Comparison of ENCODE assay signal across 24 cellular contexts in genomic region chr17:30256756-30257506, GRCh38. TPM values are rescaled to one million over a fixed set of nuclear protein-coding genes. Genes with fewer than 3 reads are reported as not detected.
DNase-seq lines count a peak whose midpoint lies in the region; ATAC-seq, FAIRE-seq and TF ChIP-seq lines count a peak whose summit lies in the region.
"Had no signal": no experiment of that assay in that cellular context is flagged by ENCODE, and none has a peak within 500 bp of the region (broad histone marks: within the 10 kb centered on the region; RNA-seq: fewer than 3 reads in every experiment).

No MANE protein-coding gene starts in this region.

- H3K4ac ChIP-seq in mesenchymal stem cell (ENCODE audit: low read depth in 1 of 2, low read length in 2 of 2): no peak overlapping the region

- H3K79me1 ChIP-seq in mesenchymal stem cell (replicated peaks; ENCODE audit: low read length, poor library complexity, severe bottlenecking): peaks cover 19% of the 10 kb centered on the region

- no peak overlapping the region for H2BK120ac ChIP-seq in mesenchymal stem cell (ENCODE audit: low read depth, low read length)

- H3K14ac ChIP-seq in mesenchymal stem cell (ENCODE audit: low read length in 2 of 2): no peak overlapping the region

- no peak overlapping the region for H3K4me2 ChIP-seq in mesenchymal stem cell (ENCODE audit: low read length, poor library complexity, severe bottlenecking)

- no peak for ATAC-seq in pancreas
- ATAC-seq: activated naive CD8-positive, alpha-beta T cell treated with anti-CD3 and anti-CD28 coated beads, Interleukin-2, amount 50 U/mL, for 24 hours; gastroesophageal sphincter; naive thymus-derived CD4-positive, alpha-beta T cell; sciatic nerve had no signal

- no peak overlapping the region for H2BK5ac ChIP-seq in mesenchymal stem cell (ENCODE audit: low read depth, low read length, poor library complexity, severe bottlenecking)

- H2BK12ac ChIP-seq in mesenchymal stem cell (ENCODE audit: low read length in 2 of 2): no peak overlapping the region

- DNase-seq in EH (ENCODE audit: low read depth): peak; percentile 63
- DNase-seq in HS-5 (ENCODE audit: low read depth): peak; percentile 39
- DNase-seq in cardiac fibroblast (ENCODE audit: low read depth in 2 of 2): peak; percentile 34 to 64
- DNase-seq in mesenchymal stem cell: peak; percentile 67
- no peak for DNase-seq in coronary artery (ENCODE audit: low spot score)
- DNase-seq in pancreas: no peak
- no peak for DNase-seq in activated CD4-positive, CD25-positive, alpha-beta regulatory T cell (lab: John Stamatoyannopoulos, UW)
- no peak for DNase-seq in NCI-H446 (lab: John Stamatoyannopoulos, UW)
- DNase-seq: activated CD4-positive, alpha-beta T cell treated with anti-CD3 and anti-CD28 coated beads, Interleukin-2, amount 10 ng/mL, durations not matched to agents 24 days and 14 days; activated naive CD8-positive, alpha-beta T cell treated with anti-CD3 and anti-CD28 coated beads, Interleukin-2, amount 50 U/mL, for 24 hours; CD4-positive, CD25-positive, alpha-beta regulatory T cell; dermis blood vessel endothelial cell; DMS153; kidney glomerular epithelial cell; mesendoderm; naive thymus-derived CD4-positive, alpha-beta T cell; NCI-H524; ovary had no signal

- no peak overlapping the region for H3K4me3 ChIP-seq in cardiac fibroblast (replicated peaks in 1 of 2; ENCODE audit: low read depth in 2 of 2, low read length in 2 of 2)
- no peak overlapping the region for H3K4me3 ChIP-seq in mesenchymal stem cell (ENCODE audit: insufficient read depth in 1 of 2, low read depth in 1 of 2, low read length in 2 of 2)
- no peak overlapping the region for H3K4me3 ChIP-seq in coronary artery
- no peak overlapping the region for H3K4me3 ChIP-seq in pancreas
- H3K4me3 ChIP-seq: breast epithelium, gastroesophageal sphincter, ovary had no signal

- 81% methylated on average over 2 of the region's 5 CpGs for WGBS in mesenchymal stem cell
- 84 to 90% methylated on average over 5 of the region's 5 CpGs for WGBS in pancreas, 2 donors

- H4K91ac ChIP-seq in mesenchymal stem cell (ENCODE audit: low read length): no peak overlapping the region

- H3K9ac ChIP-seq in mesenchymal stem cell (ENCODE audit: low read length): no peak overlapping the region

- H2AK5ac ChIP-seq in mesenchymal stem cell (ENCODE audit: low read length, severe bottlenecking): no peak overlapping the region

- H4K8ac ChIP-seq in mesenchymal stem cell (ENCODE audit: low read length): no peak overlapping the region

- no peaks in the 10 kb centered on the region for H3K9me3 ChIP-seq in mesenchymal stem cell (ENCODE audit: control insufficient read depth, low read length)
- no peaks in the 10 kb centered on the region for H3K9me3 ChIP-seq in pancreas
- H3K9me3 ChIP-seq: breast epithelium, gastroesophageal sphincter, ovary had no signal

- intact Hi-C loops in pancreas (cut with DNase I): no loop called here

- H3K18ac ChIP-seq in mesenchymal stem cell (ENCODE audit: low read depth in 1 of 2, low read length in 2 of 2): no peak overlapping the region

- H2BK15ac ChIP-seq in mesenchymal stem cell (ENCODE audit: low read depth, poor library complexity, severe bottlenecking): no peak overlapping the region

- H3K36me3 ChIP-seq in mesenchymal stem cell (ENCODE audit: control insufficient read depth in 1 of 2, insufficient read depth in 2 of 2, low read depth in 1 of 2, low read length in 2 of 2) (peaks cover 15 to 55% of the 10 kb centered on the region in 2 experiments), pancreas (peaks cover 0 to 13% (median 0%) of the 10 kb centered on the region in 3 donors)
- H3K36me3 ChIP-seq: breast epithelium, ovary had no signal

- H3K27ac ChIP-seq in mesenchymal stem cell (ENCODE audit: low read length, poor library complexity, severe bottlenecking) (no peak overlapping the region), coronary artery (no peak overlapping the region), pancreas (no peak overlapping the region)
- H3K27ac ChIP-seq: breast epithelium, gastroesophageal sphincter, ovary, RWPE1 had no signal

- TF ChIP-seq CTCF in cardiac fibroblast (IDR thresholded peaks at IDR 0.05; ENCODE audit: low read depth, low read length) (no peak), coronary artery (IDR thresholded peaks at IDR 0.05) (no peak), pancreas (IDR thresholded peaks at IDR 0.05) (no peak)

- H3K4me1 ChIP-seq in mesenchymal stem cell (ENCODE audit: control insufficient read depth, insufficient read depth, low read depth, low read length) (peaks cover 4% of the 10 kb centered on the region), pancreas (no peaks in the 10 kb centered on the region)
- H3K4me1 ChIP-seq: breast epithelium, gastroesophageal sphincter had no signal

- no peak overlapping the region for H3K23ac ChIP-seq in mesenchymal stem cell (ENCODE audit: low read length in 2 of 2)

- no peak for FAIRE-seq in pancreas (lab: Jason Lieb, UNC)
- FAIRE-seq: H1 had no signal

- no peak overlapping the region for H2AFZ ChIP-seq in mesenchymal stem cell (ENCODE audit: low read depth, low read length)

- no peaks in the 10 kb centered on the region for H3K27me3 ChIP-seq in mesenchymal stem cell (ENCODE audit: control insufficient read depth in 1 of 2, insufficient read depth in 1 of 2, low read length in 2 of 2)
- H3K27me3 ChIP-seq in pancreas: no peaks in the 10 kb centered on the region
- H3K27me3 ChIP-seq: breast epithelium, gastroesophageal sphincter, ovary had no signal

RNA-seq across cellular contexts. Expression of gene SLC6A4, which starts 21.4 kb away (rescaled TPM):
- not detected for polyA plus RNA-seq in mesenchymal stem cell (2013, experiment 1 of 2)
- polyA plus RNA-seq in mesenchymal stem cell (2013, experiment 2 of 2): 0.01 TPM
- under 1 TPM; 0.46 to 0.98 (median 0.87) TPM for total RNA-seq in pancreas
- polyA plus RNA-seq in pancreas: 1 to 10 TPM in 1 of 2 donors, under 1 TPM in 1; 0.42 to 3.1 TPM
- total RNA-seq: activated CD4-positive, alpha-beta T cell treated with anti-CD3 and anti-CD28 coated beads, Interleukin-2, amount 10 ng/mL, durations not matched to agents 24 days and 14 days; HT1080 had no signal

RNA-seq across cellular contexts. Expression of gene BLMH, which starts 34.8 kb away (rescaled TPM):
- polyA plus RNA-seq in mesenchymal stem cell (2013, experiment 1 of 2): 19.7 TPM
- polyA plus RNA-seq in mesenchymal stem cell (2013, experiment 2 of 2): 20.0 TPM
- 10 to 100 TPM; 16.3 to 24.6 (median 17.6) TPM for total RNA-seq in pancreas
- 10 to 100 TPM; 11.8 to 22.7 TPM for polyA plus RNA-seq in pancreas

Comparison
In these comparisons a context has a peak if more than half of its experiments do, and no peak if none do; other contexts are left out.
1. DNase-seq: peak in EH (single experiment), HS-5 (single experiment), cardiac fibroblast (2 of 2) and mesenchymal stem cell (single experiment); none in coronary artery (single experiment), pancreas (0 of 6), activated CD4-positive, CD25-positive, alpha-beta regulatory T cell (0 of 4) and NCI-H446 (0 of 2).